Comparison of ENCODE assay signal across 8 cellular contexts in genomic region chr2:72147303-72147970, GRCh38. TPM values are rescaled to one million over a fixed set of nuclear protein-coding genes. Genes with fewer than 3 reads are reported as not detected.
A peak's percentile ranks its signal among the peaks of the same experiment; 100 is the strongest.
DNase-seq lines count a peak whose midpoint lies in the region; ATAC-seq, FAIRE-seq and TF ChIP-seq lines count a peak whose summit lies in the region.

Gene CYP26B1 (minus strand): TSS chr2:72147862. CDS start chr2:72147834, 28 bp downstream.

- no peaks in the 10 kb centered on the region for H3K9me3 ChIP-seq in right lobe of liver
- no peaks in the 10 kb centered on the region for H3K9me3 ChIP-seq in testis

- intact Hi-C loops in right lobe of liver (cut with DNase I) (loop anchor here in 1 of 2 donors (5.0 to 10.0 kb wide), 2 partner anchors 220 to 333 kb away; no protein-coding TSS in a partner anchor), testis (cut with DNase I; ENCODE audit: low total_unique reads) (loop anchor here (5.0 kb wide), 1 partner anchor 345 kb away; no protein-coding TSS in a partner anchor)

- DNase-seq in AG20443 (ENCODE audit: low spot score) (peak; percentile 45), bronchial epithelial cell (ENCODE audit: low read depth) (no peak), right lobe of liver (peak in 2 of 3 donors; percentile 42 to 48), testis (no peak), NCI-H510A (lab: John Stamatoyannopoulos, UW) (no peak)
- DNase-seq in Jurkat, Clone E6-1 (ENCODE audit: low read depth, low spot score), result no peak

- H3K27me3 ChIP-seq in bronchial epithelial cell (ENCODE audit: control insufficient read depth, insufficient read depth, low read length), result peaks cover 37% of the 10 kb centered on the region
- peaks cover 0 to 48% of the 10 kb centered on the region in 2 donors for H3K27me3 ChIP-seq in right lobe of liver
- H3K27me3 ChIP-seq in testis, result no peaks in the 10 kb centered on the region

- peaks cover 0 to 59% (median 8%) of the 10 kb centered on the region in 4 donors for H3K4me1 ChIP-seq in right lobe of liver
- H3K4me1 ChIP-seq in testis, result peaks cover 30% of the 10 kb centered on the region

- peak within 1 kb of the TSS; percentile 16 for H3K4me3 ChIP-seq in Jurkat, Clone E6-1 (ENCODE audit: low read length)
- H3K4me3 ChIP-seq in bronchial epithelial cell (ENCODE audit: low read depth, low read length), result peak within 1 kb of the TSS; percentile 40
- peak within 1 kb of the TSS; percentile 33 to 42 (median 36) for H3K4me3 ChIP-seq in right lobe of liver
- peak within 1 kb of the TSS; percentile 62 to 75 for H3K4me3 ChIP-seq in testis

- no peak for TF ChIP-seq POLR2A in right lobe of liver (IDR thresholded peaks at IDR 0.05)
- no peak for TF ChIP-seq POLR2A in testis (IDR thresholded peaks at IDR 0.05)

- ATAC-seq in right lobe of liver (peak in 1 of 4 donors; percentile 2), GM21717 (IDR thresholded peaks at IDR 0.05; ENCODE audit: unreplicated experiment) (no peak), GM19467 (IDR thresholded peaks at IDR 0.05; ENCODE audit: unreplicated experiment) (no peak)

- TF ChIP-seq CTCF in bronchial epithelial cell (IDR thresholded peaks at IDR 0.05; ENCODE audit: insufficient read depth, low read length, severe bottlenecking) (no peak), right lobe of liver (IDR thresholded peaks at IDR 0.05) (no peak), testis (IDR thresholded peaks at IDR 0.05) (no peak)

- H3K27ac ChIP-seq in right lobe of liver (no peak within 1 kb of the TSS), testis (peak within 1 kb of the TSS; percentile 70 to 78)

- WGBS in right lobe of liver (ENCODE audit: insufficient coverage, low coverage, low lambda C conversion rate, missing lambda C conversion rate), result 8% methylated on average over 27 of the region's 69 CpGs
- 1% methylated on average over 8 to 37 of the region's 69 CpGs for WGBS in testis, 2 donors

- FAIRE-seq in bronchial epithelial cell (lab: Jason Lieb, UNC), result no peak

- no peaks in the 10 kb centered on the region for H3K36me3 ChIP-seq in bronchial epithelial cell (ENCODE audit: control insufficient read depth, insufficient read depth, low read length)
- H3K36me3 ChIP-seq in right lobe of liver, result no peaks in the 10 kb centered on the region
- no peaks in the 10 kb centered on the region for H3K36me3 ChIP-seq in testis (ENCODE audit: low read depth, missing control alignments)

RNA-seq across cellular contexts. Expression of gene CYP26B1, which starts in this region (rescaled TPM):
- polyA plus RNA-seq in Jurkat, Clone E6-1 (2012; ENCODE audit: insufficient read depth, insufficient read length), result 11.7 TPM
- total RNA-seq in bronchial epithelial cell (under 0.01 and 0.53 TPM in 2 replicates), right lobe of liver (1 to 10 TPM in 4 of 6 experiments, under 1 TPM in 2; 0.81 to 4.0 (median 1.8) TPM), testis (10 to 100 TPM; 42.1 to 86.2 TPM)
- 31.6 TPM for polyA plus RNA-seq in testis (ENCODE audit: insufficient read depth, low read depth, low replicate concordance)

Comparison
In these comparisons a context has a peak if more than half of its experiments do, and no peak if none do; other contexts are left out.
1. RNA of gene CYP26B1 (total RNA-seq): 42.1 to 86.2 TPM in testis; 0.81 to 4.0 TPM in right lobe of liver and under 0.01 to 0.53 TPM in bronchial epithelial cell; every median in the first group is over 4 times any median in the second.
2. DNase-seq: peak in AG20443 (single experiment) and right lobe of liver (2 of 3); none in Jurkat, Clone E6-1 (single experiment), bronchial epithelial cell (single experiment), testis (single experiment) and NCI-H510A (single experiment).
3. H3K4me3 ChIP-seq: peak in every context shown above with its lines; median percentile 68 in testis; 40 in bronchial epithelial cell; 36 in right lobe of liver; 16 in Jurkat, Clone E6-1.
4. H3K27ac ChIP-seq: peak in testis (2 of 2); none in right lobe of liver (0 of 3).